Comparison of ENCODE assay signal across 2 cellular contexts in the genomic region with DNA sequence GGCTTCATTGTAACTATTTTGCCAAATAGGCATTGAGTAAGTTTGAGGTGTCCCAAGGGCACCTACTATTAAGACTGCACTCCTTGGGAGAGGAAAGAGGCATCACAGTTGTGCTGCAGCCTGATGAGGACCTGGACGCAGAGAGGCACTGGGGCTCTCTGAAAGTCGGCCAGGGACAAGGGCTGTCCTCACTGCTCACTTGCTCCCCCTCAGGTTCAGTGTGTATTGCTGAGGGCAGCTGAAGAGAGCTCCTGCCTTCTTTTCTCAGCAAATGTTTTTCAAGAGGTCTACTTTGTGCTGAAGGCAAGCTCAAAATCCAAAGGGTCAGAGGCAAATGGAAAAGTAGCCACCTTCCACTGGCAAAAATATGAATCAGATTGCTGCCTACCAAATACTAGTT.
TF ChIP-seq lines count a peak whose summit lies in the region.

No MANE protein-coding gene starts in this region.

TF ChIP-seq in IMR-90, 13 proteins besides CTCF, POLR2A, EP300 and RAD21:
- TF ChIP-seq FOS (IDR thresholded peaks at IDR 0.05; ENCODE audit: low read depth, low read length) (no peak), BHLHE40 (IDR thresholded peaks at IDR 0.05; ENCODE audit: low read depth, low read length) (no peak), CEBPB (IDR thresholded peaks at IDR 0.05; ENCODE audit: low read depth, low read length) (no peak), SMC3 (IDR thresholded peaks at IDR 0.05; ENCODE audit: low read depth, low read length) (no peak), MXI1 (IDR thresholded peaks at IDR 0.05; ENCODE audit: borderline replicate concordance, low read depth, low read length) (no peak), MAFK (IDR thresholded peaks at IDR 0.05; ENCODE audit: low read depth, low read length) (no peak), RCOR1 (IDR thresholded peaks at IDR 0.05; ENCODE audit: insufficient replicate concordance, low read length) (no peak), MAZ (IDR thresholded peaks at IDR 0.05; ENCODE audit: borderline replicate concordance, low read depth, low read length) (no peak), NFE2L2 (IDR thresholded peaks at IDR 0.05; ENCODE audit: low read depth, low read length) (no peak), CHD1 (IDR thresholded peaks at IDR 0.05; ENCODE audit: low read depth, low read length) (no peak)
- TF ChIP-seq, protein P1, sequence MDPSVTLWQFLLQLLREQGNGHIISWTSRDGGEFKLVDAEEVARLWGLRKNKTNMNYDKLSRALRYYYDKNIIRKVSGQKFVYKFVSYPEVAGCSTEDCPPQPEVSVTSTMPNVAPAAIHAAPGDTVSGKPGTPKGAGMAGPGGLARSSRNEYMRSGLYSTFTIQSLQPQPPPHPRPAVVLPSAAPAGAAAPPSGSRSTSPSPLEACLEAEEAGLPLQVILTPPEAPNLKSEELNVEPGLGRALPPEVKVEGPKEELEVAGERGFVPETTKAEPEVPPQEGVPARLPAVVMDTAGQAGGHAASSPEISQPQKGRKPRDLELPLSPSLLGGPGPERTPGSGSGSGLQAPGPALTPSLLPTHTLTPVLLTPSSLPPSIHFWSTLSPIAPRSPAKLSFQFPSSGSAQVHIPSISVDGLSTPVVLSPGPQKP (IDR thresholded peaks at IDR 0.05; ENCODE audit: borderline replicate concordance, low read depth, low read length), result no peak
- TF ChIP-seq, protein P2, sequence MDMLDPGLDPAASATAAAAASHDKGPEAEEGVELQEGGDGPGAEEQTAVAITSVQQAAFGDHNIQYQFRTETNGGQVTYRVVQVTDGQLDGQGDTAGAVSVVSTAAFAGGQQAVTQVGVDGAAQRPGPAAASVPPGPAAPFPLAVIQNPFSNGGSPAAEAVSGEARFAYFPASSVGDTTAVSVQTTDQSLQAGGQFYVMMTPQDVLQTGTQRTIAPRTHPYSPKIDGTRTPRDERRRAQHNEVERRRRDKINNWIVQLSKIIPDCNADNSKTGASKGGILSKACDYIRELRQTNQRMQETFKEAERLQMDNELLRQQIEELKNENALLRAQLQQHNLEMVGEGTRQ (IDR thresholded peaks at IDR 0.05; ENCODE audit: low read depth, low read length), result no peak

TF ChIP-seq in GM12878, 131 proteins besides CTCF, POLR2A, EP300 and RAD21:
- TF ChIP-seq, protein P3, sequence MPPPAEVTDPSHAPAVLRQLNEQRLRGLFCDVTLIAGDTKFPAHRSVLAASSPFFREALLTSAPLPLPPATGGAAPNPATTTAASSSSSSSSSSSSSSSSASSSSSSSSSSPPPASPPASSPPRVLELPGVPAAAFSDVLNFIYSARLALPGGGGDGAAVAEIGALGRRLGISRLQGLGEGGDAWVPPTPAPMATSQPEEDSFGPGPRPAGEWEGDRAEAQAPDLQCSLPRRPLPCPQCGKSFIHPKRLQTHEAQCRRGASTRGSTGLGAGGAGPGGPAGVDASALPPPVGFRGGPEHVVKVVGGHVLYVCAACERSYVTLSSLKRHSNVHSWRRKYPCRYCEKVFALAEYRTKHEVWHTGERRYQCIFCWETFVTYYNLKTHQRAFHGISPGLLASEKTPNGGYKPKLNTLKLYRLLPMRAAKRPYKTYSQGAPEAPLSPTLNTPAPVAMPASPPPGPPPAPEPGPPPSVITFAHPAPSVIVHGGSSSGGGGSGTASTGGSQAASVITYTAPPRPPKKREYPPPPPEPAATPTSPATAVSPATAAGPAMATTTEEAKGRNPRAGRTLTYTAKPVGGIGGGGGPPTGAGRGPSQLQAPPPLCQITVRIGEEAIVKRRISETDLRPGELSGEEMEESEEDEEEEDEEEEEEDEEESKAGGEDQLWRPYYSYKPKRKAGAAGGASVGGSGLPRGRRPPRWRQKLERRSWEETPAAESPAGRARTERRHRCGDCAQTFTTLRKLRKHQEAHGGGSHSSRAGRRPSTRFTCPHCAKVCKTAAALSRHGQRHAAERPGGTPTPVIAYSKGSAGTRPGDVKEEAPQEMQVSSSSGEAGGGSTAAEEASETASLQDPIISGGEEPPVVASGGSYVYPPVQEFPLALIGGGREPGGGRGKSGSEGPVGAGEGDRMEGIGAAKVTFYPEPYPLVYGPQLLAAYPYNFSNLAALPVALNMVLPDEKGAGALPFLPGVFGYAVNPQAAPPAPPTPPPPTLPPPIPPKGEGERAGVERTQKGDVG (CRISPR knock-in tag; IDR thresholded peaks at IDR 0.05), result no peak
- TF ChIP-seq EGR1 (IDR thresholded peaks at IDR 0.05; ENCODE audit: borderline replicate concordance in 1 of 2, low read depth in 2 of 2, low read length in 2 of 2) (no peak), SIX5 (IDR thresholded peaks at IDR 0.05; ENCODE audit: low read depth, low read length, severe bottlenecking) (no peak), IKZF2 (IDR thresholded peaks at IDR 0.05) (no peak), IKZF1 (conservative IDR thresholded peaks at IDR 0.05) (no peak), SMAD5 (IDR thresholded peaks at IDR 0.05; ENCODE audit: low read depth) (no peak), JUND (IDR thresholded peaks at IDR 0.05; ENCODE audit: low read depth, low read length) (no peak), ZNF207 (IDR thresholded peaks at IDR 0.05; ENCODE audit: borderline replicate concordance) (no peak), POU2F2 (IDR thresholded peaks at IDR 0.05; ENCODE audit: borderline replicate concordance, low read depth, low read length) (no peak), PAX8 (IDR thresholded peaks at IDR 0.05) (no peak), MEF2B (IDR thresholded peaks at IDR 0.05; ENCODE audit: partially characterized antibody, poor library complexity, severe bottlenecking) (no peak), SUZ12 (IDR thresholded peaks at IDR 0.05; ENCODE audit: unreplicated experiment) (no peak), CEBPB (IDR thresholded peaks at IDR 0.05; ENCODE audit: borderline replicate concordance in 1 of 2, low read depth in 2 of 2, low read length in 2 of 2) (no peak), POLR2AphosphoS2 (IDR thresholded peaks at IDR 0.05; ENCODE audit: low read depth, low read length) (no peak), FOXM1 (IDR thresholded peaks at IDR 0.05; ENCODE audit: low read depth, low read length) (no peak)
- TF ChIP-seq, protein P4, sequence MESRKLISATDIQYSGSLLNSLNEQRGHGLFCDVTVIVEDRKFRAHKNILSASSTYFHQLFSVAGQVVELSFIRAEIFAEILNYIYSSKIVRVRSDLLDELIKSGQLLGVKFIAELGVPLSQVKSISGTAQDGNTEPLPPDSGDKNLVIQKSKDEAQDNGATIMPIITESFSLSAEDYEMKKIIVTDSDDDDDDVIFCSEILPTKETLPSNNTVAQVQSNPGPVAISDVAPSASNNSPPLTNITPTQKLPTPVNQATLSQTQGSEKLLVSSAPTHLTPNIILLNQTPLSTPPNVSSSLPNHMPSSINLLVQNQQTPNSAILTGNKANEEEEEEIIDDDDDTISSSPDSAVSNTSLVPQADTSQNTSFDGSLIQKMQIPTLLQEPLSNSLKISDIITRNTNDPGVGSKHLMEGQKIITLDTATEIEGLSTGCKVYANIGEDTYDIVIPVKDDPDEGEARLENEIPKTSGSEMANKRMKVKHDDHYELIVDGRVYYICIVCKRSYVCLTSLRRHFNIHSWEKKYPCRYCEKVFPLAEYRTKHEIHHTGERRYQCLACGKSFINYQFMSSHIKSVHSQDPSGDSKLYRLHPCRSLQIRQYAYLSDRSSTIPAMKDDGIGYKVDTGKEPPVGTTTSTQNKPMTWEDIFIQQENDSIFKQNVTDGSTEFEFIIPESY (IDR thresholded peaks at IDR 0.05), result no peak
- TF ChIP-seq, protein P5, sequence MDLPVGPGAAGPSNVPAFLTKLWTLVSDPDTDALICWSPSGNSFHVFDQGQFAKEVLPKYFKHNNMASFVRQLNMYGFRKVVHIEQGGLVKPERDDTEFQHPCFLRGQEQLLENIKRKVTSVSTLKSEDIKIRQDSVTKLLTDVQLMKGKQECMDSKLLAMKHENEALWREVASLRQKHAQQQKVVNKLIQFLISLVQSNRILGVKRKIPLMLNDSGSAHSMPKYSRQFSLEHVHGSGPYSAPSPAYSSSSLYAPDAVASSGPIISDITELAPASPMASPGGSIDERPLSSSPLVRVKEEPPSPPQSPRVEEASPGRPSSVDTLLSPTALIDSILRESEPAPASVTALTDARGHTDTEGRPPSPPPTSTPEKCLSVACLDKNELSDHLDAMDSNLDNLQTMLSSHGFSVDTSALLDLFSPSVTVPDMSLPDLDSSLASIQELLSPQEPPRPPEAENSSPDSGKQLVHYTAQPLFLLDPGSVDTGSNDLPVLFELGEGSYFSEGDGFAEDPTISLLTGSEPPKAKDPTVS (IDR thresholded peaks at IDR 0.05; ENCODE audit: low read depth, low read length), result no peak
- TF ChIP-seq, protein P6, sequence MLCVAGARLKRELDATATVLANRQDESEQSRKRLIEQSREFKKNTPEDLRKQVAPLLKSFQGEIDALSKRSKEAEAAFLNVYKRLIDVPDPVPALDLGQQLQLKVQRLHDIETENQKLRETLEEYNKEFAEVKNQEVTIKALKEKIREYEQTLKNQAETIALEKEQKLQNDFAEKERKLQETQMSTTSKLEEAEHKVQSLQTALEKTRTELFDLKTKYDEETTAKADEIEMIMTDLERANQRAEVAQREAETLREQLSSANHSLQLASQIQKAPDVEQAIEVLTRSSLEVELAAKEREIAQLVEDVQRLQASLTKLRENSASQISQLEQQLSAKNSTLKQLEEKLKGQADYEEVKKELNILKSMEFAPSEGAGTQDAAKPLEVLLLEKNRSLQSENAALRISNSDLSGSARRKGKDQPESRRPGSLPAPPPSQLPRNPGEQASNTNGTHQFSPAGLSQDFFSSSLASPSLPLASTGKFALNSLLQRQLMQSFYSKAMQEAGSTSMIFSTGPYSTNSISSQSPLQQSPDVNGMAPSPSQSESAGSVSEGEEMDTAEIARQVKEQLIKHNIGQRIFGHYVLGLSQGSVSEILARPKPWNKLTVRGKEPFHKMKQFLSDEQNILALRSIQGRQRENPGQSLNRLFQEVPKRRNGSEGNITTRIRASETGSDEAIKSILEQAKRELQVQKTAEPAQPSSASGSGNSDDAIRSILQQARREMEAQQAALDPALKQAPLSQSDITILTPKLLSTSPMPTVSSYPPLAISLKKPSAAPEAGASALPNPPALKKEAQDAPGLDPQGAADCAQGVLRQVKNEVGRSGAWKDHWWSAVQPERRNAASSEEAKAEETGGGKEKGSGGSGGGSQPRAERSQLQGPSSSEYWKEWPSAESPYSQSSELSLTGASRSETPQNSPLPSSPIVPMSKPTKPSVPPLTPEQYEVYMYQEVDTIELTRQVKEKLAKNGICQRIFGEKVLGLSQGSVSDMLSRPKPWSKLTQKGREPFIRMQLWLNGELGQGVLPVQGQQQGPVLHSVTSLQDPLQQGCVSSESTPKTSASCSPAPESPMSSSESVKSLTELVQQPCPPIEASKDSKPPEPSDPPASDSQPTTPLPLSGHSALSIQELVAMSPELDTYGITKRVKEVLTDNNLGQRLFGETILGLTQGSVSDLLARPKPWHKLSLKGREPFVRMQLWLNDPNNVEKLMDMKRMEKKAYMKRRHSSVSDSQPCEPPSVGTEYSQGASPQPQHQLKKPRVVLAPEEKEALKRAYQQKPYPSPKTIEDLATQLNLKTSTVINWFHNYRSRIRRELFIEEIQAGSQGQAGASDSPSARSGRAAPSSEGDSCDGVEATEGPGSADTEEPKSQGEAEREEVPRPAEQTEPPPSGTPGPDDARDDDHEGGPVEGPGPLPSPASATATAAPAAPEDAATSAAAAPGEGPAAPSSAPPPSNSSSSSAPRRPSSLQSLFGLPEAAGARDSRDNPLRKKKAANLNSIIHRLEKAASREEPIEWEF (IDR thresholded peaks at IDR 0.05; ENCODE audit: insufficient replicate concordance, low read depth, low read length), result no peak
TF ChIP-seq in GM12878: peak in this region for 0.
